In the genomic region with DNA sequence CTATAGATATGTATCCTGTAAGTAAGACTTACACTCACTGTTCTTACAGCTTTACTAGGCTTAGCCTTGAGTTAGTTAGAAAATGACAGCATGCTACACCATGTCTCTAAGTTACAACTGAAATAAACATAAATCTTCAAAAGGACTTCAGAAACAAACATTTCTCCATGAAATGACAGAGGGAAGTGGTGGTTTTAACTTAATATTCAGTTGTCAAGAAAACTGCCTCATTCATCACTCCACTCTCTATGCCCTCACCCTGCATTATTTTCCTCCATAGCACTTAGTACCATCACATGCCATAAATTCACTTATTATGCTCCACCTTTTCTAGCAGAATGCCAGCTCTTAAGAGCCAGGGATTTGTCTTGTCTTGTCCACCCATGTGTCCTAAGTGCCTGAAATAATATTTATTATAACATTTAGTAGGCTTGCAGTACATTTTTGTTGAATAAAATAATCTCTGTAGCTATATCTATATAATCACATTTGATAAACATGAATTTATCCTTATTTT, we compare ENCODE assay signal across 2 cellular contexts.
TF ChIP-seq lines count a peak whose summit lies in the region.

No MANE protein-coding gene starts in this region.

TF ChIP-seq in HEK293, 187 proteins besides CTCF, POLR2A, EP300 and RAD21 (continued from another document):
- TF ChIP-seq, protein P1, sequence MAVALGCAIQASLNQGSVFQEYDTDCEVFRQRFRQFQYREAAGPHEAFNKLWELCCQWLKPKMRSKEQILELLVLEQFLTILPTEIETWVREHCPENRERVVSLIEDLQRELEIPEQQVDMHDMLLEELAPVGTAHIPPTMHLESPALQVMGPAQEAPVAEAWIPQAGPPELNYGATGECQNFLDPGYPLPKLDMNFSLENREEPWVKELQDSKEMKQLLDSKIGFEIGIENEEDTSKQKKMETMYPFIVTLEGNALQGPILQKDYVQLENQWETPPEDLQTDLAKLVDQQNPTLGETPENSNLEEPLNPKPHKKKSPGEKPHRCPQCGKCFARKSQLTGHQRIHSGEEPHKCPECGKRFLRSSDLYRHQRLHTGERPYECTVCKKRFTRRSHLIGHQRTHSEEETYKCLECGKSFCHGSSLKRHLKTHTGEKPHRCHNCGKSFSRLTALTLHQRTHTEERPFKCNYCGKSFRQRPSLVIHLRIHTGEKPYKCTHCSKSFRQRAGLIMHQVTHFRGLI (tag by site-specific recombination; IDR thresholded peaks at IDR 0.05), result no peak
- TF ChIP-seq ZNF548 (tag by site-specific recombination; IDR thresholded peaks at IDR 0.05) (no peak), ZNF610 (tag by site-specific recombination; IDR thresholded peaks at IDR 0.05; ENCODE audit: borderline replicate concordance) (no peak)

TF ChIP-seq in WTC11, 78 proteins besides CTCF, POLR2A, EP300 and RAD21 (continued from another document):
- TF ChIP-seq, protein P2, sequence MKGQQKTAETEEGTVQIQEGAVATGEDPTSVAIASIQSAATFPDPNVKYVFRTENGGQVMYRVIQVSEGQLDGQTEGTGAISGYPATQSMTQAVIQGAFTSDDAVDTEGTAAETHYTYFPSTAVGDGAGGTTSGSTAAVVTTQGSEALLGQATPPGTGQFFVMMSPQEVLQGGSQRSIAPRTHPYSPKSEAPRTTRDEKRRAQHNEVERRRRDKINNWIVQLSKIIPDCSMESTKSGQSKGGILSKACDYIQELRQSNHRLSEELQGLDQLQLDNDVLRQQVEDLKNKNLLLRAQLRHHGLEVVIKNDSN (CRISPR knock-in tag; IDR thresholded peaks at IDR 0.05), result no peak
- no peak for TF ChIP-seq ZNF263 (CRISPR knock-in tag; IDR thresholded peaks at IDR 0.05; ENCODE audit: low read depth)
- TF ChIP-seq, protein P3, sequence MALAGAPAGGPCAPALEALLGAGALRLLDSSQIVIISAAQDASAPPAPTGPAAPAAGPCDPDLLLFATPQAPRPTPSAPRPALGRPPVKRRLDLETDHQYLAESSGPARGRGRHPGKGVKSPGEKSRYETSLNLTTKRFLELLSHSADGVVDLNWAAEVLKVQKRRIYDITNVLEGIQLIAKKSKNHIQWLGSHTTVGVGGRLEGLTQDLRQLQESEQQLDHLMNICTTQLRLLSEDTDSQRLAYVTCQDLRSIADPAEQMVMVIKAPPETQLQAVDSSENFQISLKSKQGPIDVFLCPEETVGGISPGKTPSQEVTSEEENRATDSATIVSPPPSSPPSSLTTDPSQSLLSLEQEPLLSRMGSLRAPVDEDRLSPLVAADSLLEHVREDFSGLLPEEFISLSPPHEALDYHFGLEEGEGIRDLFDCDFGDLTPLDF (CRISPR knock-in tag; IDR thresholded peaks at IDR 0.05), result no peak
- TF ChIP-seq, protein P4, sequence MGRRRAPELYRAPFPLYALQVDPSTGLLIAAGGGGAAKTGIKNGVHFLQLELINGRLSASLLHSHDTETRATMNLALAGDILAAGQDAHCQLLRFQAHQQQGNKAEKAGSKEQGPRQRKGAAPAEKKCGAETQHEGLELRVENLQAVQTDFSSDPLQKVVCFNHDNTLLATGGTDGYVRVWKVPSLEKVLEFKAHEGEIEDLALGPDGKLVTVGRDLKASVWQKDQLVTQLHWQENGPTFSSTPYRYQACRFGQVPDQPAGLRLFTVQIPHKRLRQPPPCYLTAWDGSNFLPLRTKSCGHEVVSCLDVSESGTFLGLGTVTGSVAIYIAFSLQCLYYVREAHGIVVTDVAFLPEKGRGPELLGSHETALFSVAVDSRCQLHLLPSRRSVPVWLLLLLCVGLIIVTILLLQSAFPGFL (CRISPR knock-in tag; IDR thresholded peaks at IDR 0.05; ENCODE audit: borderline replicate concordance), result no peak
- no peak for TF ChIP-seq FOXP1 (CRISPR knock-in tag; IDR thresholded peaks at IDR 0.05; ENCODE audit: borderline replicate concordance)
- TF ChIP-seq NR2C2 (CRISPR knock-in tag; IDR thresholded peaks at IDR 0.05), result no peak
- TF ChIP-seq TEAD4 (CRISPR knock-in tag; IDR thresholded peaks at IDR 0.05), result no peak
